ENCODE assay signal across 1 cellular context in the genomic region with DNA sequence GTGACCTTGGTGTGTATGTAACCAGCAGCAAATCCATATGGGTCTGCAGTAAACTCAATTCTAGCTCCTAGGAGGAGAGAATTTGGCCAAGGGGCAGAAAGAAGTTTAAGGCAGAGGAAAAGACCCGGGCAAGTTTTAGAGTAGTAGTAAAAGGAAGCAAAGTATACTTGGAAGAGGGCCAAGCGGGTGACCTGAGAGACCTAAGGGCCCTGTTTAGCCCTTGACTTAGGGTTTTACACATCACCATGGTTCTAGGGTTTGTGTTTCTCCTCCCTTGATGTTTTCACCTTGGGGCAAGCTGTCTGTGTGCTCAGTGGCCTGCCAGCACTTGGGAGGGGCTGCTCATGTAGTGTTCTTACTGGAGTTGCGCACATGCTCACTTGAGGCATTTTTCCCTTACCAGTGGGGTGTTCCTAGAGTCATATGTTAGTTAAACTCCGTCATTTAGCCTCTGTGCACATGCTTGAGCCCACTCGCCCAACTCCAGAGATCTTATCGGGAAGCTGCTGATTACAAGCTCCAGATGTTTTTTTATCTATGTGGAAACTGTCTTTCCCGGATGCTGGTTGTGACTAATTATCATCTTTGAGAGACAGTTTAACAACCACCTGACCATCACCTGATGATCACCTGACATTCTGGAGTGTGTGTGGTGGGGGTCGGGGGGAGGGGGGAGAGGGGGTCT.
TF ChIP-seq lines count a peak whose summit lies in the region.

No MANE protein-coding gene starts in this region.

TF ChIP-seq in K562, 482 proteins besides CTCF, POLR2A, EP300 and RAD21 (continued from another document):
- TF ChIP-seq, protein P1, sequence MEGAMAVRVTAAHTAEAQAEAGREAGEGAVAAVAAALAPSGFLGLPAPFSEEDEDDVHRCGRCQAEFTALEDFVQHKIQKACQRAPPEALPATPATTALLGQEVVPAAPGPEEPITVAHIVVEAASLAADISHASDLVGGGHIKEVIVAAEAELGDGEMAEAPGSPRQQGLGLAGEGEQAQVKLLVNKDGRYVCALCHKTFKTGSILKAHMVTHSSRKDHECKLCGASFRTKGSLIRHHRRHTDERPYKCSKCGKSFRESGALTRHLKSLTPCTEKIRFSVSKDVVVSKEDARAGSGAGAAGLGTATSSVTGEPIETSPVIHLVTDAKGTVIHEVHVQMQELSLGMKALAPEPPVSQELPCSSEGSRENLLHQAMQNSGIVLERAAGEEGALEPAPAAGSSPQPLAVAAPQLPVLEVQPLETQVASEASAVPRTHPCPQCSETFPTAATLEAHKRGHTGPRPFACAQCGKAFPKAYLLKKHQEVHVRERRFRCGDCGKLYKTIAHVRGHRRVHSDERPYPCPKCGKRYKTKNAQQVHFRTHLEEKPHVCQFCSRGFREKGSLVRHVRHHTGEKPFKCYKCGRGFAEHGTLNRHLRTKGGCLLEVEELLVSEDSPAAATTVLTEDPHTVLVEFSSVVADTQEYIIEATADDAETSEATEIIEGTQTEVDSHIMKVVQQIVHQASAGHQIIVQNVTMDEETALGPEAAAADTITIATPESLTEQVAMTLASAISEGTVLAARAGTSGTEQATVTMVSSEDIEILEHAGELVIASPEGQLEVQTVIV (CRISPR knock-in tag; IDR thresholded peaks at IDR 0.05; ENCODE audit: borderline replicate concordance) = no peak
- no peak for TF ChIP-seq ZNF780A (CRISPR knock-in tag; IDR thresholded peaks at IDR 0.05)
- TF ChIP-seq, protein P2, sequence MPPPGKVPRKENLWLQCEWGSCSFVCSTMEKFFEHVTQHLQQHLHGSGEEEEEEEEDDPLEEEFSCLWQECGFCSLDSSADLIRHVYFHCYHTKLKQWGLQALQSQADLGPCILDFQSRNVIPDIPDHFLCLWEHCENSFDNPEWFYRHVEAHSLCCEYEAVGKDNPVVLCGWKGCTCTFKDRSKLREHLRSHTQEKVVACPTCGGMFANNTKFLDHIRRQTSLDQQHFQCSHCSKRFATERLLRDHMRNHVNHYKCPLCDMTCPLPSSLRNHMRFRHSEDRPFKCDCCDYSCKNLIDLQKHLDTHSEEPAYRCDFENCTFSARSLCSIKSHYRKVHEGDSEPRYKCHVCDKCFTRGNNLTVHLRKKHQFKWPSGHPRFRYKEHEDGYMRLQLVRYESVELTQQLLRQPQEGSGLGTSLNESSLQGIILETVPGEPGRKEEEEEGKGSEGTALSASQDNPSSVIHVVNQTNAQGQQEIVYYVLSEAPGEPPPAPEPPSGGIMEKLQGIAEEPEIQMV (tag; conservative IDR thresholded peaks at IDR 0.05; ENCODE audit: low read depth) = no peak
- no peak for TF ChIP-seq SMARCA4 (IDR thresholded peaks at IDR 0.05)
- no peak for TF ChIP-seq RNF2 (IDR thresholded peaks at IDR 0.05)
- TF ChIP-seq NRF1 (conservative IDR thresholded peaks at IDR 0.05 in 1 of 2, IDR thresholded peaks at IDR 0.05 in 1 of 2) = peak; percentile 32 to 60; a peak in 3 of 4 replicates
- TF ChIP-seq RBM14 (IDR thresholded peaks at IDR 0.05; ENCODE audit: borderline replicate concordance, insufficient read depth, low read depth, low read length) = no peak
- TF ChIP-seq, protein P3, sequence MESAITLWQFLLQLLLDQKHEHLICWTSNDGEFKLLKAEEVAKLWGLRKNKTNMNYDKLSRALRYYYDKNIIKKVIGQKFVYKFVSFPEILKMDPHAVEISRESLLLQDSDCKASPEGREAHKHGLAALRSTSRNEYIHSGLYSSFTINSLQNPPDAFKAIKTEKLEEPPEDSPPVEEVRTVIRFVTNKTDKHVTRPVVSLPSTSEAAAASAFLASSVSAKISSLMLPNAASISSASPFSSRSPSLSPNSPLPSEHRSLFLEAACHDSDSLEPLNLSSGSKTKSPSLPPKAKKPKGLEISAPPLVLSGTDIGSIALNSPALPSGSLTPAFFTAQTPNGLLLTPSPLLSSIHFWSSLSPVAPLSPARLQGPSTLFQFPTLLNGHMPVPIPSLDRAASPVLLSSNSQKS (CRISPR knock-in tag; IDR thresholded peaks at IDR 0.05) = no peak
- no peak for TF ChIP-seq EHMT2 (IDR thresholded peaks at IDR 0.05)
- TF ChIP-seq, protein P4, sequence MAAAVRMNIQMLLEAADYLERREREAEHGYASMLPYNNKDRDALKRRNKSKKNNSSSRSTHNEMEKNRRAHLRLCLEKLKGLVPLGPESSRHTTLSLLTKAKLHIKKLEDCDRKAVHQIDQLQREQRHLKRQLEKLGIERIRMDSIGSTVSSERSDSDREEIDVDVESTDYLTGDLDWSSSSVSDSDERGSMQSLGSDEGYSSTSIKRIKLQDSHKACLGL (CRISPR knock-in tag; IDR thresholded peaks at IDR 0.05; ENCODE audit: borderline replicate concordance, poor library complexity, severe bottlenecking) = no peak
